In the genomic region with DNA sequence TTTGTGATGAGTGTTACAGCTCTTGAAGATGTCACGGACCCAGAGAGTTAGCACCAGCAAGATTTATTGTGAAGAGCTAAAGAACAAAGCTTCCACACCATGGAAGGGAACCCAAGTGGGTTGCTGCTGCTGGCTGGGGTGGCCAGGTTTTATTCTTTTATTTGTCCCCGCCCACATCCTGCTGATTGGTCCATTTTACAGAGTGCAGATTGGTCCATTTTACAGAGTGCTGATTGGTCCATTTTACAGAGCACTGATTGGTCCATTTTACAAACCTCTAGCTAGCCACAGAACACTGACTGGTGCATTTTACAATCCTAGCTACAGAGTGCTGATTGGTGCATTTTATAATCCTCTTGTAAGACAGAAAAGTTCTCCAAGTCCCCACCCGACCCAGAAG, we compare ENCODE assay signal across 1 cellular context. TPM values are rescaled to one million over a fixed set of nuclear protein-coding genes. Genes with fewer than 3 reads are reported as not detected.
"Had no signal": no experiment of that assay in that cellular context is flagged by ENCODE, and none has a peak within 500 bp of the region (broad histone marks: within the 10 kb centered on the region; RNA-seq: fewer than 3 reads in every experiment).

No MANE protein-coding gene starts in this region.

RNA-seq across cellular contexts. Expression of a gene that starts 29.5 kb away (rescaled TPM):
- total RNA-seq: OCI-LY7 had no signal
